Comparison of ENCODE assay signal across 15 cellular contexts in the genomic region with DNA sequence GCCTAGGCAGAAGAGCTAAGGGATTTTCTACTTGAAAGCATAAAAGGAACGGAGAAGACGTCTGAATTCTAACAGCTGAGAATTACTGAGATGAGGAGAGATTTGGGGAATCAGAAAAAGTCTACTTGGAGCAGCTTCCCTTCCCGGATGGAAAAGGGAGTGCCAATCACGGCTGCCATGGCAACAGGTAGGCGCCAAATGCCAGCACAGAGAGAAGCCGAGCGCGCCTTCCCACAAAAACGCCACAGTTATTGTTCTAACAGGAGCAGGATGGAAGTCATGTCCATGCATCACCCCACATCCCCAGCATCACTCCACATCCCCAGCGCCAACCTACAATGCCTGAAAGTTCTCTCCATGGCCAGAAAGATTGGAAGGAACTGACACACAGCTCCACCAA.
"Had no signal": no experiment of that assay in that cellular context is flagged by ENCODE, and none has a peak within 500 bp of the region (broad histone marks: within the 10 kb centered on the region; RNA-seq: fewer than 3 reads in every experiment).

No MANE protein-coding gene starts in this region.

- DNase-seq: activated CD4-positive, alpha-beta T cell treated with anti-CD3 and anti-CD28 coated beads, Interleukin-2, amount 10 ng/mL, durations not matched to agents 7 days and 5 days; activated CD8-positive, alpha-beta T cell treated with anti-CD3 and anti-CD28 coated beads, Interleukin-2, amount 10 ng/mL, durations not matched to agents 7 days and 5 days; activated naive CD4-positive, alpha-beta T cell treated with Interleukin-2 at 50 U/mL for 16 hours; activated naive CD8-positive, alpha-beta T cell treated with anti-CD3 and anti-CD28 coated beads, Interleukin-2, amount 10 ng/mL, durations not matched to agents 7 days and 5 days; activated T-cell treated with anti-CD3 and anti-CD28 coated beads, Interleukin-2, amount 50 U/mL, for 24 hours; erythroblast; heart left ventricle; kidney glomerular epithelial cell; mesendoderm; naive thymus-derived CD8-positive, alpha-beta T cell; retina; stimulated activated CD8-positive, alpha-beta memory T cell treated with anti-CD3 and anti-CD28 coated beads, Interleukin-4, amount 100 ng/mL, for 48 hours; stimulated activated naive CD4-positive, alpha-beta T cell; T1000; thyroid gland had no signal
